24 cellular contexts compared by ENCODE assay signal in genomic region chr16:11627292-11627663, GRCh38. TPM values are rescaled to one million over a fixed set of nuclear protein-coding genes. Genes with fewer than 3 reads are reported as not detected.
DNase-seq lines count a peak whose midpoint lies in the region; ATAC-seq, FAIRE-seq and TF ChIP-seq lines count a peak whose summit lies in the region.
"Had no signal": no experiment of that assay in that cellular context is flagged by ENCODE, and none has a peak within 500 bp of the region (broad histone marks: within the 10 kb centered on the region; RNA-seq: fewer than 3 reads in every experiment).

No MANE protein-coding gene starts in this region.

- no peaks in the 10 kb centered on the region for H3K9me2 ChIP-seq in Karpas-422 (replicated peaks; ENCODE audit: insufficient read depth, low read length)

- H3K27ac Mint-ChIP-seq in CD4-positive, CD25-positive, alpha-beta regulatory T cell = peak overlapping the region in 2 of 3 donors; percentile 47 to 79
- no peak overlapping the region for H3K27ac Mint-ChIP-seq in Caco-2 (ENCODE audit: unreplicated experiment)
- H3K27ac Mint-ChIP-seq: activated naive CD4-positive, alpha-beta T cell treated with anti-CD3 and anti-CD28 coated beads for 36 hours; activated T-cell treated with anti-CD3 and anti-CD28 coated beads, Interleukin-2, amount 50 U/mL, for 72 hours; naive B cell had no signal

- CTCF ChIA-PET in Caco-2 (lab: Charles Lee) = no interaction called here

- no peak for FAIRE-seq in RCC 7860 (lab: Jason Lieb, UNC)
- FAIRE-seq in HTR-8/SVneo (lab: Jason Lieb, UNC) = no peak

- H3K4me3 ChIP-seq in CD4-positive, CD25-positive, alpha-beta regulatory T cell (ENCODE audit: low read depth, low read length) = no peak overlapping the region
- no peak overlapping the region for H3K4me3 ChIP-seq in smooth muscle cell
- no peak overlapping the region for H3K4me3 ChIP-seq in Karpas-422 (ENCODE audit: low read length)
- H3K4me3 ChIP-seq in Caco-2 (ENCODE audit: low read depth, low read length) = no peak overlapping the region
- H3K4me3 ChIP-seq: thoracic aorta had no signal

- H3K4me3 Mint-ChIP-seq in CD4-positive, CD25-positive, alpha-beta regulatory T cell = no peak overlapping the region
- H3K4me3 Mint-ChIP-seq in Caco-2 (ENCODE audit: unreplicated experiment) = no peak overlapping the region
- H3K4me3 Mint-ChIP-seq: activated naive CD4-positive, alpha-beta T cell treated with anti-CD3 and anti-CD28 coated beads for 36 hours; activated T-cell treated with anti-CD3 and anti-CD28 coated beads, Interleukin-2, amount 50 U/mL, for 72 hours; naive B cell had no signal

- no peak overlapping the region for H3K9ac ChIP-seq in smooth muscle cell (ENCODE audit: low read depth)
- H3K9ac ChIP-seq in Karpas-422 (ENCODE audit: low read length) = no peak overlapping the region

- no peak for ATAC-seq in CD4-positive, CD25-positive, alpha-beta regulatory T cell (ENCODE audit: low read depth in 2 of 2)
- peak; percentile 31 for ATAC-seq in esophagus mucosa
- ATAC-seq: left colon, SK-N-SH treated with all-trans-retinoic acid at 6 μM for 48 hours had no signal

- POLR2A ChIA-PET in Caco-2 (lab: Charles Lee) = no interaction called here

- no peaks in the 10 kb centered on the region for H3K9me3 ChIP-seq in CD4-positive, CD25-positive, alpha-beta regulatory T cell (ENCODE audit: control insufficient read depth in 2 of 2, low read length in 2 of 2)
- H3K9me3 ChIP-seq in smooth muscle cell (replicated peaks; ENCODE audit: low read depth) = no peaks in the 10 kb centered on the region
- H3K9me3 ChIP-seq in Karpas-422 (ENCODE audit: low read length) = no peaks in the 10 kb centered on the region
- H3K9me3 ChIP-seq in Caco-2 = no peaks in the 10 kb centered on the region
- H3K9me3 ChIP-seq: thoracic aorta had no signal

- BruUV-seq in Caco-2 (replicated peaks; lab: Mats Ljungman, UMichigan) = no TSS peak

- no peaks in the 10 kb centered on the region for H3K36me3 Mint-ChIP-seq in CD4-positive, CD25-positive, alpha-beta regulatory T cell
- no peaks in the 10 kb centered on the region for H3K36me3 Mint-ChIP-seq in Caco-2 (ENCODE audit: insufficient read depth, unreplicated experiment)
- H3K36me3 Mint-ChIP-seq: naive B cell had no signal

- intact Hi-C loops in Caco-2 (cut with micrococcal nuclease; ENCODE audit: unreplicated experiment) = no loop called here

- WGBS in smooth muscle cell (ENCODE audit: low lambda C conversion rate) = 95% methylated on average over 5 of the region's 5 CpGs

- H3K36me3 ChIP-seq in CD4-positive, CD25-positive, alpha-beta regulatory T cell (ENCODE audit: control insufficient read depth, insufficient read depth, low read length) = no peaks in the 10 kb centered on the region
- H3K36me3 ChIP-seq in smooth muscle cell (ENCODE audit: low read depth) (no peaks in the 10 kb centered on the region), Karpas-422 (ENCODE audit: insufficient read depth, low read length) (no peaks in the 10 kb centered on the region), Caco-2 (ENCODE audit: control insufficient read depth, insufficient read depth, low read length) (no peaks in the 10 kb centered on the region)
- H3K36me3 ChIP-seq: thoracic aorta had no signal

- no peak for DNase-seq in CD4-positive, CD25-positive, alpha-beta regulatory T cell
- DNase-seq in RCC 7860 (ENCODE audit: low spot score) (peak; percentile 14), smooth muscle cell (lab: John Stamatoyannopoulos, UW; ENCODE audit: unreplicated experiment) (no peak), HTR-8/SVneo (ENCODE audit: insufficient read length, low spot score) (no peak), activated T-cell treated with anti-CD3 and anti-CD28 coated beads for 4 hours (no peak), Karpas-422 (no peak), Caco-2 (no peak)
- DNase-seq: activated CD4-positive, alpha-beta T cell treated with anti-CD3 and anti-CD28 coated beads for 48 hours; activated naive CD4-positive, alpha-beta T cell treated with anti-CD3 and anti-CD28 coated beads for 36 hours; amniotic stem cell; GOT3; left colon; naive B cell; NCI-H1092 treated with DMSO at 0.1 percent for 48 hours; NCI-H187 treated with DMSO at 0.1 percent for 48 hours; NCI-H526; retina; stimulated activated CD4-positive, alpha-beta T cell treated with anti-CD3 and anti-CD28 coated beads, Interleukin-12 subunit alpha, Interleukin-12 subunit beta, amount 100 ng/mL, for 4 hours; stimulated activated CD4-positive, alpha-beta T cell treated with anti-CD3 and anti-CD28 coated beads, Interleukin-4, amount 100 ng/mL, for 4 hours; stimulated activated naive CD4-positive, alpha-beta T cell had no signal

- H3F3A ChIP-seq in smooth muscle cell (ENCODE audit: low read depth) = no peaks in the 10 kb centered on the region

- peaks cover 0 to 2% (median 0%) of the 10 kb centered on the region in 7 donors for H3K9me3 Mint-ChIP-seq in CD4-positive, CD25-positive, alpha-beta regulatory T cell
- H3K9me3 Mint-ChIP-seq in Caco-2 (ENCODE audit: unreplicated experiment) = no peaks in the 10 kb centered on the region
- H3K9me3 Mint-ChIP-seq: activated naive CD4-positive, alpha-beta T cell treated with anti-CD3 and anti-CD28 coated beads for 36 hours; naive B cell had no signal

- H3K27ac ChIP-seq in CD4-positive, CD25-positive, alpha-beta regulatory T cell (ENCODE audit: insufficient read depth, low read length, poor library complexity, severe bottlenecking) = no peak overlapping the region
- H3K27ac ChIP-seq in smooth muscle cell (ENCODE audit: low read depth) = peak overlapping the region; percentile 78
- H3K27ac ChIP-seq in Karpas-422 (ENCODE audit: low read length) = no peak overlapping the region
- H3K27ac ChIP-seq: thoracic aorta had no signal

- H3K27me3 Mint-ChIP-seq in CD4-positive, CD25-positive, alpha-beta regulatory T cell = no peaks in the 10 kb centered on the region
- H3K27me3 Mint-ChIP-seq in Caco-2 (ENCODE audit: insufficient read depth, unreplicated experiment) = no peaks in the 10 kb centered on the region
- H3K27me3 Mint-ChIP-seq: naive B cell had no signal

- H3K79me2 ChIP-seq in smooth muscle cell (ENCODE audit: low read depth) (no peaks in the 10 kb centered on the region), Karpas-422 (ENCODE audit: low read length) (no peaks in the 10 kb centered on the region)

- no peak overlapping the region for H2AFZ ChIP-seq in smooth muscle cell (ENCODE audit: low read depth)
- no peak overlapping the region for H2AFZ ChIP-seq in Karpas-422 (ENCODE audit: low read length)

- H4K20me1 ChIP-seq in smooth muscle cell (ENCODE audit: low read depth) (no peaks in the 10 kb centered on the region), Karpas-422 (ENCODE audit: insufficient read depth, low read depth, low read length) (no peaks in the 10 kb centered on the region)

- TF ChIP-seq CTCF in smooth muscle cell (IDR thresholded peaks at IDR 0.05; ENCODE audit: borderline replicate concordance, insufficient read depth, poor library complexity, severe bottlenecking) = no peak
- TF ChIP-seq CTCF in Caco-2 (IDR thresholded peaks at IDR 0.05; ENCODE audit: insufficient read depth in 1 of 2, low read depth in 1 of 2, low read length in 1 of 2, severe bottlenecking in 1 of 2, unreplicated experiment in 1 of 2) = no peak

- H3K4me2 ChIP-seq in smooth muscle cell = peak overlapping the region; percentile 2
- H3K4me2 ChIP-seq in Karpas-422 (ENCODE audit: low read depth, low read length, poor library complexity, severe bottlenecking) = no peak overlapping the region

- H3K4me1 Mint-ChIP-seq in CD4-positive, CD25-positive, alpha-beta regulatory T cell = peaks cover 17 to 65% (median 29%) of the 10 kb centered on the region in 4 donors
- no peaks in the 10 kb centered on the region for H3K4me1 Mint-ChIP-seq in Caco-2 (ENCODE audit: low read depth, unreplicated experiment)

- peaks cover 42% of the 10 kb centered on the region for H3K4me1 ChIP-seq in CD4-positive, CD25-positive, alpha-beta regulatory T cell (ENCODE audit: control insufficient read depth, insufficient read depth, low read length, poor library complexity, severe bottlenecking)
- H3K4me1 ChIP-seq in smooth muscle cell (ENCODE audit: low read depth) (peaks cover 7% of the 10 kb centered on the region), Karpas-422 (ENCODE audit: low read length) (peaks cover 4% of the 10 kb centered on the region), Caco-2 (peaks cover 14% of the 10 kb centered on the region)

- H3K27me3 ChIP-seq in CD4-positive, CD25-positive, alpha-beta regulatory T cell (ENCODE audit: control insufficient read depth, insufficient read depth, low read length) = no peaks in the 10 kb centered on the region
- H3K27me3 ChIP-seq in smooth muscle cell (ENCODE audit: low read depth) = no peaks in the 10 kb centered on the region
- H3K27me3 ChIP-seq in Karpas-422 (ENCODE audit: low read length) = no peaks in the 10 kb centered on the region
- H3K27me3 ChIP-seq in Caco-2 (replicated peaks; ENCODE audit: control insufficient read depth, insufficient read depth, low read length) = no peaks in the 10 kb centered on the region

RNA-seq across cellular contexts. Expression of gene LITAF, which starts 40.6 kb away (rescaled TPM):
- 281 TPM for total RNA-seq in CD4-positive, CD25-positive, alpha-beta regulatory T cell
- 100 to 1,000 TPM; 628 to 696 (median 645) TPM for polyA plus RNA-seq in CD4-positive, CD25-positive, alpha-beta regulatory T cell
- total RNA-seq in esophagus mucosa (36.9 TPM), smooth muscle cell (40.4 and 77.9 TPM in 2 replicates), Caco-2 (2022) (47.9 and 60.9 TPM in 2 replicates)
- 72.6 and 98.0 TPM in 2 replicates for polyA plus RNA-seq in smooth muscle cell
- total RNA-seq in Karpas-422 (2014; rRNA removed; shearing (Covaris generic); ENCODE audit: low replicate concordance) = 2.6 TPM in 1 of 2 replicates, not detected in the other

RNA-seq across cellular contexts. Expression of gene SNN, which starts 41.0 kb away (rescaled TPM):
- total RNA-seq in CD4-positive, CD25-positive, alpha-beta regulatory T cell = 27.5 TPM
- 10 to 100 TPM; 14.5 to 31.2 (median 23.8) TPM for polyA plus RNA-seq in CD4-positive, CD25-positive, alpha-beta regulatory T cell
- total RNA-seq in esophagus mucosa = 19.1 TPM
- 6.4 and 8.2 TPM in 2 replicates for total RNA-seq in smooth muscle cell
- polyA plus RNA-seq in smooth muscle cell = 10.1 and 10.9 TPM in 2 replicates
- 27.4 and 34.2 TPM in 2 replicates for total RNA-seq in Karpas-422 (2014; rRNA removed; shearing (Covaris generic); ENCODE audit: low replicate concordance)
- 11.1 and 12.8 TPM in 2 replicates for total RNA-seq in Caco-2 (2022)

Comparison
In these comparisons a context has a peak if more than half of its experiments do, and no peak if none do; other contexts are left out.
1. RNA of gene LITAF, which starts 40.6 kb away (total RNA-seq): 281 TPM in CD4-positive, CD25-positive, alpha-beta regulatory T cell (single experiment), 47.9 to 60.9 TPM in Caco-2, 40.4 to 77.9 TPM in smooth muscle cell and 36.9 TPM in esophagus mucosa (single experiment); 2.6 TPM in Karpas-422; every median in the first group is over 10 times any median in the second.